14 cellular contexts compared by ENCODE assay signal in genomic region chr6:116397960-116398359, GRCh38. TPM values are rescaled to one million over a fixed set of nuclear protein-coding genes. Genes with fewer than 3 reads are reported as not detected.
DNase-seq lines count a peak whose midpoint lies in the region; ATAC-seq and TF ChIP-seq lines count a peak whose summit lies in the region.
"Had no signal": no experiment of that assay in that cellular context is flagged by ENCODE, and none has a peak within 500 bp of the region (broad histone marks: within the 10 kb centered on the region; RNA-seq: fewer than 3 reads in every experiment).

No MANE protein-coding gene starts in this region.

- H3K27me3 ChIP-seq in left ventricle myocardium inferior (ENCODE audit: low read depth), result no peaks in the 10 kb centered on the region
- no peaks in the 10 kb centered on the region for H3K27me3 ChIP-seq in dorsolateral prefrontal cortex
- H3K27me3 ChIP-seq: neutrophil had no signal

- H3K9me3 ChIP-seq in left ventricle myocardium inferior (replicated peaks) (no peaks in the 10 kb centered on the region), mesodermal cell (ENCODE audit: control insufficient read depth, low read length) (no peaks in the 10 kb centered on the region)
- H3K9me3 ChIP-seq: neutrophil had no signal

- TF ChIP-seq CTCF in left ventricle myocardium inferior (IDR thresholded peaks at IDR 0.05; ENCODE audit: borderline replicate concordance) (no peak), cardiac fibroblast (IDR thresholded peaks at IDR 0.05; ENCODE audit: low read depth, low read length) (no peak), CD14-positive monocyte (IDR thresholded peaks at IDR 0.05) (no peak), dorsolateral prefrontal cortex (IDR thresholded peaks at IDR 0.05 in 54 of 56, conservative IDR thresholded peaks at IDR 0.05 in 2 of 56; ENCODE audit: low read depth in 1 of 56, partially characterized antibody in 56 of 56) (no peak)

- H3K36me3 Mint-ChIP-seq in CD14-positive monocyte, result peaks cover 24 to 25% of the 10 kb centered on the region in 2 donors

- no peaks in the 10 kb centered on the region for H3K9me3 Mint-ChIP-seq in CD14-positive monocyte
- H3K9me3 Mint-ChIP-seq: activated T-helper 1 cell treated with anti-CD3 and anti-CD28 coated beads, Interleukin-12 subunit alpha, Interleukin-12 subunit beta, Interleukin-2, Interleukin-4 antibody, amounts not matched to agents 30 ng/mL and 10 ng/mL and 1 ng/mL, durations not matched to agents 14 hours and 24 hours and 36 hours had no signal

- H3K27ac Mint-ChIP-seq in CD14-positive monocyte, result no peak overlapping the region
- H3K27ac Mint-ChIP-seq: activated T-helper 1 cell treated with anti-CD3 and anti-CD28 coated beads, Interleukin-12 subunit alpha, Interleukin-12 subunit beta, Interleukin-2, Interleukin-4 antibody, amounts not matched to agents 30 ng/mL and 10 ng/mL and 1 ng/mL, durations not matched to agents 14 hours and 24 hours and 36 hours had no signal

- peak overlapping the region; percentile 62 for H3K27ac ChIP-seq in left ventricle myocardium inferior (replicated peaks)
- H3K27ac ChIP-seq in mesodermal cell (ENCODE audit: low read depth, low read length, severe bottlenecking), result peak overlapping the region; percentile 76
- H3K27ac ChIP-seq in dorsolateral prefrontal cortex, result peak overlapping the region in 2 of 59 donors; percentile 13 to 15
- H3K27ac ChIP-seq: neutrophil had no signal

- H3K36me3 ChIP-seq in left ventricle myocardium inferior (peaks cover 7% of the 10 kb centered on the region), mesodermal cell (ENCODE audit: control insufficient read depth, insufficient read depth, low read length) (peaks cover 11% of the 10 kb centered on the region)

- no CpG with 5 or more reads among the region's 1 CpG for WGBS in mesodermal cell (ENCODE audit: insufficient coverage in 2 of 2), 2 experiments

- intact Hi-C loops in left ventricle myocardium inferior (cut with micrococcal nuclease) (no loop called here), Right ventricle myocardium superior (cut with DNase I) (no loop called here), CD14-positive monocyte (cut with micrococcal nuclease) (loop anchor here in 1 of 2 donors (10.0 kb wide), 1 partner anchor 137 kb away; no protein-coding TSS in a partner anchor), dorsolateral prefrontal cortex (cut with DNase I) (no loop called here)

- no peak overlapping the region for H3K4me3 Mint-ChIP-seq in CD14-positive monocyte
- H3K4me3 Mint-ChIP-seq: activated T-helper 1 cell treated with anti-CD3 and anti-CD28 coated beads, Interleukin-12 subunit alpha, Interleukin-12 subunit beta, Interleukin-2, Interleukin-4 antibody, amounts not matched to agents 30 ng/mL and 10 ng/mL and 1 ng/mL, durations not matched to agents 14 hours and 24 hours and 36 hours had no signal

- H3K4me3 ChIP-seq in left ventricle myocardium inferior (no peak overlapping the region), cardiac fibroblast (replicated peaks in 1 of 2; ENCODE audit: low read depth in 2 of 2, low read length in 2 of 2) (no peak overlapping the region), mesodermal cell (ENCODE audit: extremely low read depth, insufficient read depth, low read length, poor library complexity, severe bottlenecking) (no peak overlapping the region), dorsolateral prefrontal cortex (no peak overlapping the region)

- H3K4me1 ChIP-seq in left ventricle myocardium inferior (peaks cover 27% of the 10 kb centered on the region), mesodermal cell (ENCODE audit: control insufficient read depth, insufficient read depth, low read length, poor library complexity, severe bottlenecking) (peaks cover 15% of the 10 kb centered on the region)

- no peak for ATAC-seq in Right ventricle myocardium superior (ENCODE audit: poor library complexity)

- H3K4me1 Mint-ChIP-seq in CD14-positive monocyte, result peaks cover 26% of the 10 kb centered on the region

- H3K27me3 Mint-ChIP-seq in CD14-positive monocyte (ENCODE audit: low read depth in 3 of 3), result peaks cover 0 to 4% (median 0%) of the 10 kb centered on the region in 3 donors

- DNase-seq in left ventricle myocardium inferior, result no peak
- no peak for DNase-seq in Right ventricle myocardium superior
- peak; percentile 46 to 59 for DNase-seq in cardiac fibroblast (ENCODE audit: low read depth in 2 of 2)
- DNase-seq in NCI-H226, result no peak
- DNase-seq in CD14-positive monocyte (ENCODE audit: low spot score), result no peak
- DNase-seq in DMS153 (lab: John Stamatoyannopoulos, UW), result no peak
- no peak for DNase-seq in dorsolateral prefrontal cortex
- DNase-seq: NCI-H1048; NCI-H526; SHP77 treated with DMSO at 0.1 percent for 48 hours; stimulated activated naive CD4-positive, alpha-beta T cell had no signal

RNA-seq across cellular contexts. Expression of gene DSE, which starts 27.2 kb away (rescaled TPM):
- total RNA-seq in left ventricle myocardium inferior (14.0 TPM), Right ventricle myocardium superior (10.2 TPM), dorsolateral prefrontal cortex (10 to 100 TPM; 10.7 to 45.2 (median 20.5) TPM)
- polyA plus RNA-seq in mesodermal cell (2013, experiment 1 of 2), result 30.7 TPM
- 33.3 TPM for polyA plus RNA-seq in mesodermal cell (2013, experiment 2 of 2)
- 10 to 100 TPM; 28.4 to 36.5 TPM for polyA plus RNA-seq in CD14-positive monocyte

Comparison
In these comparisons a context has a peak if more than half of its experiments do, and no peak if none do; other contexts are left out.
1. DNase-seq: peak in cardiac fibroblast (2 of 2); none in left ventricle myocardium inferior (single experiment), Right ventricle myocardium superior (single experiment), NCI-H226 (single experiment), CD14-positive monocyte (single experiment), DMS153 (single experiment) and dorsolateral prefrontal cortex (0 of 10).